ENCODE assay signal across 1 cellular context in the genomic region with DNA sequence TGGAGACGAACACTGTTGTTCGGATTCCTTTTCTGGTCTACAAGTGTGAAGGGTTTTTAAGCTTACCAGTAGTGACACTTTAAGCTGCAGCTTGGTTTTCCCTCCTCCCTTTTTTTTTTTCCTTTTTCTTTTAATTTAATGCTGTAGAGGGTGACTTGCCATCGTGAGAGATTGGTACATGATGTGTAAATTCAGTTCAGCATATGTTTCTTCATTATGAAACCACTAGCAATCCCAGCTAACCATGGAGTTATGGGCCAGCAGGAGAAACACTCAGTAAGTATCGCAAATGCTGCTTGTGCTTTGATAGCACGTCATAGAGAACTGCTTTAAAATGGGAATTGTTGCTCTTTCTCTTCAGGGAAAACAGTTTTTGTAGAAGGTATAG.
TF ChIP-seq lines count a peak whose summit lies in the region.

No MANE protein-coding gene starts in this region.

TF ChIP-seq in GM23338, 12 proteins besides CTCF, POLR2A, EP300 and RAD21 (continued from another document):
- TF ChIP-seq ZNF462 (CRISPR knock-in tag; IDR thresholded peaks at IDR 0.05), result no peak
- no peak for TF ChIP-seq NANOG (IDR thresholded peaks at IDR 0.05; ENCODE audit: borderline replicate concordance)
- no peak for TF ChIP-seq EZH2 (IDR thresholded peaks at IDR 0.05; ENCODE audit: low read depth, unreplicated experiment)
- no peak for TF ChIP-seq ZNF331 (CRISPR knock-in tag; IDR thresholded peaks at IDR 0.05; ENCODE audit: low read depth)
- no peak for TF ChIP-seq POLR2AphosphoS5 (IDR thresholded peaks at IDR 0.05; ENCODE audit: low read depth)
TF ChIP-seq in GM23338: peak in this region for 0.
